ENCODE assay signal across 8 cellular contexts in genomic region chr9:105063665-105064247, GRCh38.
DNase-seq lines count a peak whose midpoint lies in the region; ATAC-seq and TF ChIP-seq lines count a peak whose summit lies in the region.

No MANE protein-coding gene starts in this region.

- peaks cover 26% of the 10 kb centered on the region for H3K4me1 Mint-ChIP-seq in Caco-2 (ENCODE audit: low read depth, unreplicated experiment)
- peaks cover 14% of the 10 kb centered on the region for H3K4me1 Mint-ChIP-seq in activated naive CD8-positive, alpha-beta T cell treated with anti-CD3 and anti-CD28 coated beads, Interleukin-2, amount 50 U/mL, for 24 hours

- POLR2A ChIA-PET in Caco-2 (lab: Charles Lee), result no interaction called here

- peak overlapping the region; percentile 3 for H3K4me3 Mint-ChIP-seq in Caco-2 (ENCODE audit: unreplicated experiment)
- H3K4me3 Mint-ChIP-seq in activated naive CD8-positive, alpha-beta T cell treated with anti-CD3 and anti-CD28 coated beads, Interleukin-2, amount 50 U/mL, for 24 hours, result no peak overlapping the region

- CTCF ChIA-PET in Caco-2 (lab: Charles Lee), result interaction anchor here (0.8 kb wide), 1 partner anchor 283 kb away, joined by 3 read pairs; no protein-coding TSS in a partner anchor

- ATAC-seq in HG02759 (IDR thresholded peaks at IDR 0.05; ENCODE audit: unreplicated experiment), result peak; percentile 67
- peak; percentile 74 for ATAC-seq in activated naive CD8-positive, alpha-beta T cell treated with anti-CD3 and anti-CD28 coated beads, Interleukin-2, amount 50 U/mL, for 24 hours

- H3K36me3 Mint-ChIP-seq in Caco-2 (ENCODE audit: insufficient read depth, unreplicated experiment), result peaks cover 13% of the 10 kb centered on the region
- H3K36me3 Mint-ChIP-seq in activated naive CD8-positive, alpha-beta T cell treated with anti-CD3 and anti-CD28 coated beads, Interleukin-2, amount 50 U/mL, for 24 hours (ENCODE audit: low read depth), result no peaks in the 10 kb centered on the region

- no peak for TF ChIP-seq EP300 in stomach (IDR thresholded peaks at IDR 0.05)

- H3K9me3 Mint-ChIP-seq in Caco-2 (ENCODE audit: unreplicated experiment), result peaks cover 12% of the 10 kb centered on the region
- no peaks in the 10 kb centered on the region for H3K9me3 Mint-ChIP-seq in activated naive CD8-positive, alpha-beta T cell treated with anti-CD3 and anti-CD28 coated beads, Interleukin-2, amount 50 U/mL, for 24 hours

- H4K20me1 ChIP-seq in Karpas-422 (ENCODE audit: insufficient read depth, low read depth, low read length), result no peaks in the 10 kb centered on the region

- H3K27ac Mint-ChIP-seq in Caco-2 (ENCODE audit: unreplicated experiment), result peak overlapping the region; percentile 90
- no peak overlapping the region for H3K27ac Mint-ChIP-seq in activated naive CD8-positive, alpha-beta T cell treated with anti-CD3 and anti-CD28 coated beads, Interleukin-2, amount 50 U/mL, for 24 hours

- WGBS in stomach, 5 donors, result 48 to 59% (median 55%) methylated on average over 8 of the region's 8 CpGs

- no peak overlapping the region for H2AFZ ChIP-seq in Karpas-422 (ENCODE audit: low read length)

- intact Hi-C loops in Caco-2 (cut with micrococcal nuclease; ENCODE audit: unreplicated experiment) (loop anchor here (1.0 to 10.0 kb wide), 10 partner anchors 9 to 351 kb away; partner anchors contain the start of genes ABCA1 and SLC44A1), stomach (cut with DNase I; ENCODE audit: low total_unique reads) (loop anchor here (10.0 kb wide), 1 partner anchor 69 kb away; no protein-coding TSS in a partner anchor)

- H3K27ac ChIP-seq in stomach (peak overlapping the region; percentile 67 to 89 (median 85)), Karpas-422 (ENCODE audit: low read length) (no peak overlapping the region)

- H3K36me3 ChIP-seq in Caco-2 (ENCODE audit: control insufficient read depth, insufficient read depth, low read length) (no peaks in the 10 kb centered on the region), stomach (no peaks in the 10 kb centered on the region), Karpas-422 (ENCODE audit: insufficient read depth, low read length) (no peaks in the 10 kb centered on the region)

- BruUV-seq in Caco-2 (replicated peaks; lab: Mats Ljungman, UMichigan), result no TSS peak

- peaks cover 4% of the 10 kb centered on the region for H3K9me3 ChIP-seq in Caco-2
- H3K9me3 ChIP-seq in stomach, result no peaks in the 10 kb centered on the region
- no peaks in the 10 kb centered on the region for H3K9me3 ChIP-seq in Karpas-422 (ENCODE audit: low read length)

- no peaks in the 10 kb centered on the region for H3K9me2 ChIP-seq in Karpas-422 (replicated peaks; ENCODE audit: insufficient read depth, low read length)

- H3K9ac ChIP-seq in Karpas-422 (ENCODE audit: low read length), result no peak overlapping the region

- no peaks in the 10 kb centered on the region for H3K27me3 Mint-ChIP-seq in Caco-2 (ENCODE audit: insufficient read depth, unreplicated experiment)
- peaks cover 6% of the 10 kb centered on the region for H3K27me3 Mint-ChIP-seq in activated naive CD8-positive, alpha-beta T cell treated with anti-CD3 and anti-CD28 coated beads, Interleukin-2, amount 50 U/mL, for 24 hours

- DNase-seq in Caco-2, result no peak
- DNase-seq in activated naive CD8-positive, alpha-beta T cell treated with anti-CD3 and anti-CD28 coated beads, Interleukin-2, amount 50 U/mL, for 24 hours, result no peak
- peak; percentile 97 for DNase-seq in iris pigment epithelial cell (ENCODE audit: low read depth)
- no peak for DNase-seq in stomach
- no peak for DNase-seq in Karpas-422
- DNase-seq in KG1 (lab: John Stamatoyannopoulos, UW), result no peak
- DNase-seq in NCI-H2107 (lab: John Stamatoyannopoulos, UW), result no peak

- H3K79me2 ChIP-seq in Karpas-422 (ENCODE audit: low read length), result no peaks in the 10 kb centered on the region

- no peak for TF ChIP-seq POLR2A in stomach (IDR thresholded peaks at IDR 0.05)

- TF ChIP-seq CTCF in Caco-2 (IDR thresholded peaks at IDR 0.05; ENCODE audit: insufficient read depth in 1 of 2, low read depth in 1 of 2, low read length in 1 of 2, severe bottlenecking in 1 of 2, unreplicated experiment in 1 of 2) (no peak), stomach (IDR thresholded peaks at IDR 0.05) (no peak)

- H3K27me3 ChIP-seq in Caco-2 (replicated peaks; ENCODE audit: control insufficient read depth, insufficient read depth, low read length) (no peaks in the 10 kb centered on the region), stomach (no peaks in the 10 kb centered on the region), Karpas-422 (ENCODE audit: low read length) (no peaks in the 10 kb centered on the region)

- H3K4me2 ChIP-seq in Karpas-422 (ENCODE audit: low read depth, low read length, poor library complexity, severe bottlenecking), result no peak overlapping the region

- H3K4me1 ChIP-seq in Caco-2 (peaks cover 25% of the 10 kb centered on the region), stomach (peaks cover 29 to 55% (median 33%) of the 10 kb centered on the region in 4 donors), Karpas-422 (ENCODE audit: low read length) (no peaks in the 10 kb centered on the region)

- H3K4me3 ChIP-seq in Caco-2 (ENCODE audit: low read depth, low read length), result no peak overlapping the region
- H3K4me3 ChIP-seq in stomach, result peak overlapping the region in 1 of 4 donors; percentile 7
- H3K4me3 ChIP-seq in Karpas-422 (ENCODE audit: low read length), result no peak overlapping the region
